ENCODE assay signal across 8 cellular contexts in genomic region chr1:144532156-144532607, GRCh38.
A peak's percentile ranks its signal among the peaks of the same experiment; 100 is the strongest.
DNase-seq lines count a peak whose midpoint lies in the region; ATAC-seq and TF ChIP-seq lines count a peak whose summit lies in the region.
"Not testable (repeated sequence)": the region's sequence is repeated elsewhere in the genome, so short reads cannot be mapped to it uniquely, and the experiment has no call there.

No MANE protein-coding gene starts in this region.

- H3K27me3 Mint-ChIP-seq in H9 (ENCODE audit: low read depth); activated T-cell treated with anti-CD3 and anti-CD28 coated beads, Interleukin-2, amount 50 U/mL, for 72 hours (ENCODE audit: low read depth); natural killer cell (ENCODE audit: low read depth in 2 of 2); stimulated activated naive CD8-positive, alpha-beta T cell treated with anti-CD3 and anti-CD28 coated beads, Interleukin-15, Interleukin-2, amounts not matched to agents 100 ng/mL and 50 ng/mL, for 24 hours: not testable (repeated sequence)

- H4K20me1 ChIP-seq in H9 (ENCODE audit: control insufficient read depth, insufficient read depth, insufficient read length); mammary epithelial cell (ENCODE audit: insufficient read depth, low read length): not testable (repeated sequence)

- not testable (repeated sequence) for H3K23me2 ChIP-seq in H9 (ENCODE audit: insufficient read length, low read depth, low read length, poor library complexity, severe bottlenecking)

- dilution Hi-C loops in mammary epithelial cell (cut with HindIII; ENCODE audit: low sequenced_read_pairs): not testable (repeated sequence)

- in situ Hi-C loops in mammary epithelial cell (cut with MboI; ENCODE audit: low sequenced_read_pairs in 2 of 2): not testable (repeated sequence)

- not testable (repeated sequence) for H3K9me3 Mint-ChIP-seq in H9; activated T-cell treated with anti-CD3 and anti-CD28 coated beads, Interleukin-2, amount 50 U/mL, for 72 hours; natural killer cell; stimulated activated naive CD8-positive, alpha-beta T cell treated with anti-CD3 and anti-CD28 coated beads, Interleukin-15, Interleukin-2, amounts not matched to agents 100 ng/mL and 50 ng/mL, for 24 hours

- not testable (repeated sequence) for H3K4me1 Mint-ChIP-seq in H9; activated T-cell treated with anti-CD3 and anti-CD28 coated beads, Interleukin-2, amount 50 U/mL, for 72 hours (ENCODE audit: low read depth)
- H3K4me1 Mint-ChIP-seq in natural killer cell: peaks cover 4 to 16% of the 10 kb centered on the region in 2 donors
- peaks cover 20% of the 10 kb centered on the region for H3K4me1 Mint-ChIP-seq in stimulated activated naive CD8-positive, alpha-beta T cell treated with anti-CD3 and anti-CD28 coated beads, Interleukin-15, Interleukin-2, amounts not matched to agents 100 ng/mL and 50 ng/mL, for 24 hours (ENCODE audit: low read depth)

- WGBS in H9 (ENCODE audit: extremely low coverage, insufficient read length, low lambda C conversion rate): no CpG with 5 or more reads among the region's 9 CpGs
- 44% methylated on average over 3 of the region's 9 CpGs for WGBS in mammary epithelial cell (ENCODE audit: low coverage, missing lambda C conversion rate)

- H3K4me3 ChIP-seq in mammary epithelial cell (replicated peaks in 1 of 3; ENCODE audit: insufficient read depth in 1 of 3, low read depth in 2 of 3, low read length in 3 of 3): not testable (repeated sequence)

- not testable (repeated sequence) for H3K79me1 ChIP-seq in H9 (ENCODE audit: insufficient read depth, low read depth, low read length, poor library complexity, severe bottlenecking)

- not testable (repeated sequence) for H3K27me3 ChIP-seq in H9 (ENCODE audit: insufficient read depth, low read length); mammary epithelial cell (ENCODE audit: insufficient read depth, low read length)

- intact Hi-C loops in mammary epithelial cell (cut with micrococcal nuclease); Right ventricle myocardium superior (cut with DNase I); natural killer cell (cut with micrococcal nuclease): not testable (repeated sequence)

- peak; percentile 75 to 81 for ATAC-seq in activated T-cell treated with anti-CD3 and anti-CD28 coated beads, Interleukin-2, amount 50 U/mL, for 72 hours (replicated peaks in 1 of 2)
- ATAC-seq in Right ventricle myocardium superior (ENCODE audit: poor library complexity) (peak; percentile 70), natural killer cell (peak; percentile 68 to 72 (median 72))

- H3K4me1 ChIP-seq in H9 (ENCODE audit: insufficient read depth, low read length); mammary epithelial cell (ENCODE audit: insufficient read depth, low read length): not testable (repeated sequence)

- POLR2A ChIA-PET in RWPE1 (lab: Yijun Ruan, JAX; ENCODE audit: low non-redundant PET): not testable (repeated sequence)

- H3K9ac ChIP-seq in H9 (ENCODE audit: extremely low read depth, insufficient read length, low read length); mammary epithelial cell (ENCODE audit: insufficient read depth, low read length): not testable (repeated sequence)

- H4K8ac ChIP-seq in H9 (replicated peaks; ENCODE audit: insufficient read length, low read depth, low read length): not testable (repeated sequence)

- not testable (repeated sequence) for H3K56ac ChIP-seq in H9 (ENCODE audit: insufficient read length, low read depth, low read length)

- H3K36me3 Mint-ChIP-seq in H9 (ENCODE audit: insufficient read depth in 1 of 3, low read depth in 3 of 3); activated T-cell treated with anti-CD3 and anti-CD28 coated beads, Interleukin-2, amount 50 U/mL, for 72 hours (ENCODE audit: insufficient read depth in 2 of 2); natural killer cell; stimulated activated naive CD8-positive, alpha-beta T cell treated with anti-CD3 and anti-CD28 coated beads, Interleukin-15, Interleukin-2, amounts not matched to agents 100 ng/mL and 50 ng/mL, for 24 hours (ENCODE audit: low read depth): not testable (repeated sequence)

- not testable (repeated sequence) for H3K9me3 ChIP-seq in H9 (ENCODE audit: control insufficient read depth, low read depth, low read length); mammary epithelial cell (replicated peaks; ENCODE audit: insufficient read depth, low read length)

- H2BK120ac ChIP-seq in H9 (ENCODE audit: low read depth, low read length, poor library complexity, severe bottlenecking): not testable (repeated sequence)

- not testable (repeated sequence) for H3K23ac ChIP-seq in H9 (ENCODE audit: insufficient read length, low read depth, low read length)

- H2BK15ac ChIP-seq in H9 (ENCODE audit: low read depth, low read length): not testable (repeated sequence)

- not testable (repeated sequence) for BruUV-seq in mammary epithelial cell (replicated peaks; lab: Mats Ljungman, UMichigan)

- H3K27ac Mint-ChIP-seq in H9: not testable (repeated sequence)
- peak overlapping the region; percentile 75 for H3K27ac Mint-ChIP-seq in activated T-cell treated with anti-CD3 and anti-CD28 coated beads, Interleukin-2, amount 50 U/mL, for 72 hours
- peak overlapping the region in 1 of 2 donors; percentile 69 for H3K27ac Mint-ChIP-seq in natural killer cell
- H3K27ac Mint-ChIP-seq in stimulated activated naive CD8-positive, alpha-beta T cell treated with anti-CD3 and anti-CD28 coated beads, Interleukin-15, Interleukin-2, amounts not matched to agents 100 ng/mL and 50 ng/mL, for 24 hours: peak overlapping the region; percentile 40

- H3K36me3 ChIP-seq in mammary epithelial cell (ENCODE audit: insufficient read depth, low read length): not testable (repeated sequence)

- TF ChIP-seq CTCF in C4-2B (conservative IDR thresholded peaks at IDR 0.05): peak; percentile 76
- TF ChIP-seq CTCF in H9 (conservative IDR thresholded peaks at IDR 0.05): peak; percentile 61
- peak; percentile 72 for TF ChIP-seq CTCF in RWPE1 (conservative IDR thresholded peaks at IDR 0.05; ENCODE audit: low read depth)
- peak in 1 of 2 donors; percentile 33 for TF ChIP-seq CTCF in mammary epithelial cell (conservative IDR thresholded peaks at IDR 0.05 in 1 of 2, IDR thresholded peaks at IDR 0.05 in 1 of 2; ENCODE audit: extremely low read depth in 1 of 2, insufficient read depth in 1 of 2, low read depth in 1 of 2, low read length in 2 of 2)
- TF ChIP-seq CTCF in natural killer cell (IDR thresholded peaks at IDR 0.05): peak; percentile 53

- not testable (repeated sequence) for H2AK5ac ChIP-seq in H9 (ENCODE audit: insufficient read length, low read length)

- H4K5ac ChIP-seq in H9 (ENCODE audit: insufficient read length, low read depth, low read length): not testable (repeated sequence)

- not testable (repeated sequence) for H3K4me3 Mint-ChIP-seq in H9; natural killer cell; stimulated activated naive CD8-positive, alpha-beta T cell treated with anti-CD3 and anti-CD28 coated beads, Interleukin-15, Interleukin-2, amounts not matched to agents 100 ng/mL and 50 ng/mL, for 24 hours
- H3K4me3 Mint-ChIP-seq in activated T-cell treated with anti-CD3 and anti-CD28 coated beads, Interleukin-2, amount 50 U/mL, for 72 hours: peak overlapping the region in 1 of 2 donors; percentile 62

- CTCF ChIA-PET in RWPE1 (lab: Yijun Ruan, JAX); mammary epithelial cell (lab: Charles Lee; ENCODE audit: low non-redundant PET): not testable (repeated sequence)

- not testable (repeated sequence) for H2BK12ac ChIP-seq in H9 (ENCODE audit: insufficient read length, low read depth, low read length)

- H4K91ac ChIP-seq in H9 (ENCODE audit: insufficient read length, low read depth, low read length): not testable (repeated sequence)

- H3K4ac ChIP-seq in H9 (ENCODE audit: low read depth, low read length): not testable (repeated sequence)

- not testable (repeated sequence) for H3K79me2 ChIP-seq in H9 (ENCODE audit: insufficient read depth, low read length); mammary epithelial cell (ENCODE audit: insufficient read depth, low read length)

- H3K4me2 ChIP-seq in H9 (ENCODE audit: insufficient read depth, insufficient read length, low read length); mammary epithelial cell (ENCODE audit: insufficient read depth, low read depth, low read length): not testable (repeated sequence)

- H3K27ac ChIP-seq in C4-2B; H9 (ENCODE audit: insufficient read length, low read depth, low read length); RWPE1; mammary epithelial cell (ENCODE audit: insufficient read depth, low read depth, low read length): not testable (repeated sequence)

- not testable (repeated sequence) for H3K14ac ChIP-seq in H9 (ENCODE audit: insufficient read depth, low read length)

- not testable (repeated sequence) for H3T11ph ChIP-seq in H9 (ENCODE audit: low read length)

- H3K18ac ChIP-seq in H9 (ENCODE audit: insufficient read length, low read depth, low read length): not testable (repeated sequence)

- not testable (repeated sequence) for DNase-seq in H9; RWPE1 (ENCODE audit: low spot score); activated T-cell treated with anti-CD3 and anti-CD28 coated beads, Interleukin-2, amount 50 U/mL, for 72 hours; mammary epithelial cell; Right ventricle myocardium superior; natural killer cell

- H2BK5ac ChIP-seq in H9 (ENCODE audit: insufficient read length, low read length): not testable (repeated sequence)

- H2BK20ac ChIP-seq in H9 (ENCODE audit: low read depth, low read length, poor library complexity, severe bottlenecking): not testable (repeated sequence)

- H2AFZ ChIP-seq in H9 (ENCODE audit: low read length): not testable (repeated sequence)
- H2AFZ ChIP-seq in mammary epithelial cell (ENCODE audit: low read depth, low read length): peak overlapping the region; percentile 39
